ENCODE assay signal across 20 cellular contexts in genomic region chr1:16521288-16521583, GRCh38. TPM values are rescaled to one million over a fixed set of nuclear protein-coding genes. Genes with fewer than 3 reads are reported as not detected.
DNase-seq lines count a peak whose midpoint lies in the region; ATAC-seq and TF ChIP-seq lines count a peak whose summit lies in the region.
"Had no signal": no experiment of that assay in that cellular context is flagged by ENCODE, and none has a peak within 500 bp of the region (broad histone marks: within the 10 kb centered on the region; RNA-seq: fewer than 3 reads in every experiment).

No MANE protein-coding gene starts in this region.

- no peak overlapping the region for H3K9ac ChIP-seq in HUES6 (ENCODE audit: low read length)

- in situ Hi-C loops in G401 (cut with HindIII; ENCODE audit: low sequenced_read_pairs), result no loop called here

- DNase-seq in ecto neural progenitor cell (ENCODE audit: low spot score) (peak; percentile 44), iPS-NIHi7 (ENCODE audit: extremely low spot score) (peak; percentile 7), retinal pigment epithelial cell (ENCODE audit: low read depth) (no peak), G401 (ENCODE audit: low spot score) (no peak), NCI-H2081 treated with DMSO at 0.1 percent for 48 hours (lab: John Stamatoyannopoulos, UW) (no peak)
- no peak for DNase-seq in activated CD8-positive, alpha-beta memory T cell treated with anti-CD3 and anti-CD28 coated beads for 24 hours
- DNase-seq: activated CD8-positive, alpha-beta memory T cell treated with anti-CD3 and anti-CD28 coated beads, Interleukin-2, amount 50 U/mL, for 4 hours; activated naive CD8-positive, alpha-beta T cell treated with anti-CD3 and anti-CD28 coated beads, Interleukin-2, amount 50 U/mL, for 24 hours; foreskin keratinocyte; naive thymus-derived CD4-positive, alpha-beta T cell; NCI-H1694; NCI-H526 treated with DMSO at 0.1 percent for 48 hours; posterior cingulate gyrus; stimulated activated CD4-positive, alpha-beta T cell treated with anti-CD3 and anti-CD28 coated beads, Interleukin-1b, Interleukin-23, amount 100 ng/mL, for 48 hours; T-helper 9 cell had no signal

- ATAC-seq in HG03439 (IDR thresholded peaks at IDR 0.05; ENCODE audit: unreplicated experiment), result no peak
- ATAC-seq: activated naive CD8-positive, alpha-beta T cell treated with anti-CD3 and anti-CD28 coated beads, Interleukin-2, amount 50 U/mL, for 24 hours; HCT116; K562; naive thymus-derived CD4-positive, alpha-beta T cell had no signal

- H3K36me3 ChIP-seq in HUES6 (ENCODE audit: control insufficient read depth, insufficient read depth, low read length), result no peaks in the 10 kb centered on the region

- no peaks in the 10 kb centered on the region for H3K27me3 ChIP-seq in HUES6 (ENCODE audit: control insufficient read depth, insufficient read depth, low read length)

- H3K4me1 ChIP-seq in HUES6 (ENCODE audit: control insufficient read depth, insufficient read depth, low read length), result no peaks in the 10 kb centered on the region
- H3K4me1 ChIP-seq: foreskin keratinocyte had no signal

- TF ChIP-seq CTCF in retinal pigment epithelial cell (conservative IDR thresholded peaks at IDR 0.05; ENCODE audit: low read depth, low read length), result no peak

- H3K4me3 ChIP-seq in HUES6 (ENCODE audit: low read depth, low read length), result peak overlapping the region; percentile 52; the same call in 1 of the 2 replicates
- peak overlapping the region; percentile 41 for H3K4me3 ChIP-seq in retinal pigment epithelial cell (ENCODE audit: low read length)
- H3K4me3 ChIP-seq: K562 had no signal

- no peak overlapping the region for H3K27ac ChIP-seq in HUES6 (ENCODE audit: low read depth, low read length)
- H3K27ac ChIP-seq: epithelial cell of prostate, foreskin keratinocyte had no signal

- no peaks in the 10 kb centered on the region for H3K9me3 ChIP-seq in HUES6 (ENCODE audit: control insufficient read depth, insufficient read depth, low read depth, low read length)

RNA-seq across cellular contexts. Expression of gene RNU1-1, which starts 7.2 kb away (rescaled TPM):
- total RNA-seq in G401 (2014; rRNA removed; shearing (Covaris generic)), result not detected in 2 replicates

Comparison
In these comparisons a context has a peak if more than half of its experiments do, and no peak if none do; other contexts are left out.
1. DNase-seq: peak in ecto neural progenitor cell (single experiment) and iPS-NIHi7 (single experiment); none in retinal pigment epithelial cell (single experiment), G401 (single experiment), NCI-H2081 treated with DMSO at 0.1 percent for 48 hours (single experiment) and activated CD8-positive, alpha-beta memory T cell treated with anti-CD3 and anti-CD28 coated beads for 24 hours (single experiment).